9 cellular contexts compared by ENCODE assay signal in genomic region chr12:51368640-51369517, GRCh38. TPM values are rescaled to one million over a fixed set of nuclear protein-coding genes. Genes with fewer than 3 reads are reported as not detected.
DNase-seq lines count a peak whose midpoint lies in the region; ATAC-seq and TF ChIP-seq lines count a peak whose summit lies in the region.
"Had no signal": no experiment of that assay in that cellular context is flagged by ENCODE, and none has a peak within 500 bp of the region (broad histone marks: within the 10 kb centered on the region; RNA-seq: fewer than 3 reads in every experiment).

No MANE protein-coding gene starts in this region.

- intact Hi-C loops in heart left ventricle (cut with DNase I), result no loop called here

- DNase-seq in NCI-H1417 (lab: John Stamatoyannopoulos, UW) (peak; percentile 56 to 77 (median 66)), NCI-H1417 treated with DMSO at 0.1 percent for 48 hours (lab: John Stamatoyannopoulos, UW) (no peak), NOMO-1 (lab: John Stamatoyannopoulos, UW; ENCODE audit: unreplicated experiment in 2 of 2) (peak; percentile 71 to 81), heart left ventricle (peak in 4 of 5 donors; percentile 29 to 78 (median 36)), epidermal melanocyte (ENCODE audit: insufficient read length, low spot score) (no peak)
- DNase-seq in activated CD8-positive, alpha-beta memory T cell treated with anti-CD3 and anti-CD28 coated beads, Interleukin-2, amount 50 U/mL, for 4 hours, result peak; percentile 81
- DNase-seq in stimulated activated CD4-positive, alpha-beta T cell treated with anti-CD3 and anti-CD28 coated beads, Interleukin-4, amount 100 ng/mL, for 1 hour, result peak; percentile 71

- TF ChIP-seq POLR2A in heart left ventricle (IDR thresholded peaks at IDR 0.05), result no peak

- no peaks in the 10 kb centered on the region for H3K27me3 ChIP-seq in heart left ventricle

- H3K9me3 ChIP-seq in heart left ventricle, result no peaks in the 10 kb centered on the region

- WGBS in heart left ventricle, 4 donors, result 59 to 74% (median 63%) methylated on average over 12 to 17 of the region's 17 CpGs

- ATAC-seq in HG03025 (IDR thresholded peaks at IDR 0.05; ENCODE audit: low FRiP score, unreplicated experiment) (peak; percentile 96), heart left ventricle (peak in 3 of 4 donors; percentile 28 to 84 (median 51))

- H3K36me3 ChIP-seq in heart left ventricle, result peaks cover 0 to 6% (median 0%) of the 10 kb centered on the region in 9 donors

- H3K27ac ChIP-seq in heart left ventricle, result peak overlapping the region in 1 of 12 donors; percentile 62

- TF ChIP-seq CTCF in heart left ventricle (IDR thresholded peaks at IDR 0.05), result no peak

- H3K4me3 ChIP-seq in heart left ventricle, result no peak overlapping the region

- peaks cover 0 to 28% (median 4%) of the 10 kb centered on the region in 12 donors for H3K4me1 ChIP-seq in heart left ventricle

RNA-seq across cellular contexts. Expression of gene GALNT6, which starts 22.3 kb away (rescaled TPM):
- total RNA-seq in heart left ventricle, result 1 to 10 TPM in 5 of 9 donors, under 1 TPM in 4; 0.62 to 8.0 (median 1.1) TPM
- polyA plus RNA-seq in heart left ventricle, result under 1 TPM; 0.08 to 0.71 TPM

RNA-seq across cellular contexts. Expression of gene CELA1, which starts 22.4 kb away (rescaled TPM):
- not detected for total RNA-seq in heart left ventricle
- not detected for polyA plus RNA-seq in heart left ventricle
- total RNA-seq: bronchial epithelial cell had no signal

RNA-seq across cellular contexts. Expression of gene BIN2, which starts 44.9 kb away (rescaled TPM):
- 10 to 100 TPM in 1 of 9 donors, 1 to 10 TPM in 6, under 1 TPM in 2; 0.90 to 23.8 (median 1.8) TPM for total RNA-seq in heart left ventricle
- 1 to 10 TPM in 1 of 2 donors, under 1 TPM in 1; 0.72 to 1.5 TPM for polyA plus RNA-seq in heart left ventricle
- total RNA-seq: bronchial epithelial cell had no signal

RNA-seq across cellular contexts. Expression of gene SLC4A8, which starts 55.8 kb away (rescaled TPM):
- total RNA-seq in heart left ventricle, result 1 to 10 TPM in 2 of 9 donors, under 1 TPM in 7; 0.13 to 3.6 (median 0.56) TPM
- polyA plus RNA-seq in heart left ventricle, result under 1 TPM; 0.07 to 0.23 TPM

Comparison
In these comparisons a context has a peak if more than half of its experiments do, and no peak if none do; other contexts are left out.
1. DNase-seq: peak in NCI-H1417 (3 of 3), NOMO-1 (2 of 2), activated CD8-positive, alpha-beta memory T cell treated with anti-CD3 and anti-CD28 coated beads, Interleukin-2, amount 50 U/mL, for 4 hours (single experiment), heart left ventricle (4 of 5) and stimulated activated CD4-positive, alpha-beta T cell treated with anti-CD3 and anti-CD28 coated beads, Interleukin-4, amount 100 ng/mL, for 1 hour (single experiment); none in NCI-H1417 treated with DMSO at 0.1 percent for 48 hours (single experiment) and epidermal melanocyte (single experiment).